16 cellular contexts compared by ENCODE assay signal in the genomic region with DNA sequence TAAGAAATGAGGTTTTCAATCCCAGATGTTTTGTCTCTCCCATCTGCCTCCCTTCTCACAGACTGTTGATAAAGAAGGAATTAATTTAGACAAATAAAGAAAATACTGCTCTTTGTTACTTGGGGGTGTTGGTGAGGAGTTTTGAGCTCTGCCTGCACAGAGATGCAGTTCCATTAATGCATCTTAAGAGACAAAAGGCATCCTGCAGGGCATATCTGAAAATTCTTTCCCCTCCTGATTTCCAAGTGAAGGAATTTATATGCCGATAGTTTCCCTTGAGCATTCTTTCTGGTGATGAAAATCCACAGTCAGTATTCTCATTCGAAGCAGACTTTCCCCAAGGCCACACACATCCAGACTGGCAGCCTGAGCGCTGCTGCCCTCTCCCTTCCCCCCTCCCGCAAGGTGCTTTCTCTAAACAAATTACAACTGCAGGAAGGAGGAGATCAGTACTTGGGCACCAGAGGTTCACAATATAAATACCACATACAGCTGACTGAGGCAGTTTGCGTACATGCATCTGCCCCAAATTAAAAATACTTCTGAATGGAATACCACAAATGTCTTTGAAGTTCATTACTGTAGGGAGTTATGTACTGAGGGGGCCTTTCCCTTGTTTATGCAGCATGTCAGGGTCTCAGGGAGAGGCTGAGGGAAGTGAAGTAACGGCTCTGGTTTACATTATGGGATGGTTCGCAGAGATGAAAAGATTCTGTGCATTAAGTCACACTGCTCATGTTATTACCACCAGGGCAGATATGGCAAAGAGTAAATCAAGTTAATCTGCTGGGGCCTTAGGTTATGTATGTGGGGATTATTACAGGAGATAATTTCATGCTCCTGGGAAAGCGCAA.
DNase-seq lines count a peak whose midpoint lies in the region; ATAC-seq and TF ChIP-seq lines count a peak whose summit lies in the region.
"Had no signal": no experiment of that assay in that cellular context is flagged by ENCODE, and none has a peak within 500 bp of the region (broad histone marks: within the 10 kb centered on the region; RNA-seq: fewer than 3 reads in every experiment).

No MANE protein-coding gene starts in this region.

- no peaks in the 10 kb centered on the region for H3K27me3 ChIP-seq in smooth muscle cell (ENCODE audit: low read depth)
- no peaks in the 10 kb centered on the region for H3K27me3 ChIP-seq in right lobe of liver

- intact Hi-C loops in right lobe of liver (cut with DNase I), result no loop called here

- no peaks in the 10 kb centered on the region for H3K9me3 ChIP-seq in smooth muscle cell (replicated peaks; ENCODE audit: low read depth)
- H3K9me3 ChIP-seq in right lobe of liver, result no peaks in the 10 kb centered on the region

- H3K27ac ChIP-seq in smooth muscle cell (ENCODE audit: low read depth) (no peak overlapping the region), right lobe of liver (no peak overlapping the region)
- H3K27ac ChIP-seq: 22Rv1 had no signal

- peaks cover 14% of the 10 kb centered on the region for H3F3A ChIP-seq in smooth muscle cell (ENCODE audit: low read depth)

- DNase-seq in DMS 273 (lab: John Stamatoyannopoulos, UW; ENCODE audit: unreplicated experiment) (peak; percentile 2), DMS 273 treated with DMSO at 0.1 percent for 48 hours (lab: John Stamatoyannopoulos, UW) (no peak), iPS-NIHi7 (ENCODE audit: extremely low spot score) (peak; percentile 32), smooth muscle cell (lab: John Stamatoyannopoulos, UW; ENCODE audit: unreplicated experiment) (no peak), DMS153 treated with DMSO at 0.1 percent for 48 hours (lab: John Stamatoyannopoulos, UW; ENCODE audit: unreplicated experiment) (no peak), RKO (ENCODE audit: low spot score) (no peak), right lobe of liver (no peak)
- DNase-seq: activated CD4-positive, alpha-beta T cell treated with anti-CD3 and anti-CD28 coated beads, Interleukin-2, amount 50 U/mL, for 48 hours; activated effector memory CD4-positive, alpha-beta T cell treated with Interleukin-2 at 50 U/mL for 16 hours; COR-L47; left cardiac atrium; naive B cell; NCI-H510A; substantia nigra had no signal

- ATAC-seq in SK-N-SH treated with all-trans-retinoic acid at 6 μM for 48 hours (peak; percentile 58), right lobe of liver (no peak)
- ATAC-seq: left cardiac atrium had no signal

- H3K4me3 ChIP-seq in smooth muscle cell, result no peak overlapping the region
- H3K4me3 ChIP-seq in right lobe of liver, result no peak overlapping the region

- TF ChIP-seq CTCF in smooth muscle cell (IDR thresholded peaks at IDR 0.05; ENCODE audit: borderline replicate concordance, insufficient read depth, poor library complexity, severe bottlenecking) (no peak), right lobe of liver (IDR thresholded peaks at IDR 0.05) (no peak)

- peaks cover 33% of the 10 kb centered on the region for H3K4me1 ChIP-seq in smooth muscle cell (ENCODE audit: low read depth)
- no peaks in the 10 kb centered on the region for H3K4me1 ChIP-seq in right lobe of liver

- TF ChIP-seq POLR2A in right lobe of liver (IDR thresholded peaks at IDR 0.05), result no peak

- H2AFZ ChIP-seq in smooth muscle cell (ENCODE audit: low read depth), result no peak overlapping the region

- H3K79me2 ChIP-seq in smooth muscle cell (ENCODE audit: low read depth), result no peaks in the 10 kb centered on the region

- no peaks in the 10 kb centered on the region for H3K36me3 ChIP-seq in smooth muscle cell (ENCODE audit: low read depth)
- no peaks in the 10 kb centered on the region for H3K36me3 ChIP-seq in right lobe of liver

- no peak overlapping the region for H3K9ac ChIP-seq in smooth muscle cell (ENCODE audit: low read depth)

- no peaks in the 10 kb centered on the region for H4K20me1 ChIP-seq in smooth muscle cell (ENCODE audit: low read depth)

- 13% methylated on average over 8 of the region's 8 CpGs for WGBS in smooth muscle cell (ENCODE audit: low lambda C conversion rate)
- WGBS in right lobe of liver (ENCODE audit: insufficient coverage, low coverage, low lambda C conversion rate, missing lambda C conversion rate), result 70% methylated on average over 8 of the region's 8 CpGs

- H3K4me2 ChIP-seq in smooth muscle cell, result peak overlapping the region; percentile 74

TF ChIP-seq in SK-N-SH treated with all-trans-retinoic acid at 6 μM for 48 hours, 23 proteins besides CTCF, POLR2A, EP300 and RAD21 (continues in another document):
- TF ChIP-seq OSR1 (CRISPR knock-in tag; IDR thresholded peaks at IDR 0.05) (no peak), TCF4 (CRISPR knock-in tag; IDR thresholded peaks at IDR 0.05; ENCODE audit: borderline replicate concordance) (peak; percentile 68), ZC3H10 (CRISPR knock-in tag; IDR thresholded peaks at IDR 0.05) (no peak), TSHZ2 (CRISPR knock-in tag; IDR thresholded peaks at IDR 0.05) (0 out of 2 replicates have a peak, but pooled peaks have one; percentile 44), ZNF8 (CRISPR knock-in tag; IDR thresholded peaks at IDR 0.05) (peak; percentile 26; the same call in 1 of the 2 replicates), CSRNP3 (CRISPR knock-in tag; IDR thresholded peaks at IDR 0.05) (no peak), CREB5 (CRISPR knock-in tag; IDR thresholded peaks at IDR 0.05; ENCODE audit: low read depth) (no peak), ZFP30 (CRISPR knock-in tag; IDR thresholded peaks at IDR 0.05) (no peak), BACH2 (CRISPR knock-in tag; IDR thresholded peaks at IDR 0.05; ENCODE audit: borderline replicate concordance) (no peak), ZNF70 (CRISPR knock-in tag; IDR thresholded peaks at IDR 0.05) (0 out of 2 replicates have a peak, but pooled peaks have one; percentile 7)
- TF ChIP-seq, protein P1, sequence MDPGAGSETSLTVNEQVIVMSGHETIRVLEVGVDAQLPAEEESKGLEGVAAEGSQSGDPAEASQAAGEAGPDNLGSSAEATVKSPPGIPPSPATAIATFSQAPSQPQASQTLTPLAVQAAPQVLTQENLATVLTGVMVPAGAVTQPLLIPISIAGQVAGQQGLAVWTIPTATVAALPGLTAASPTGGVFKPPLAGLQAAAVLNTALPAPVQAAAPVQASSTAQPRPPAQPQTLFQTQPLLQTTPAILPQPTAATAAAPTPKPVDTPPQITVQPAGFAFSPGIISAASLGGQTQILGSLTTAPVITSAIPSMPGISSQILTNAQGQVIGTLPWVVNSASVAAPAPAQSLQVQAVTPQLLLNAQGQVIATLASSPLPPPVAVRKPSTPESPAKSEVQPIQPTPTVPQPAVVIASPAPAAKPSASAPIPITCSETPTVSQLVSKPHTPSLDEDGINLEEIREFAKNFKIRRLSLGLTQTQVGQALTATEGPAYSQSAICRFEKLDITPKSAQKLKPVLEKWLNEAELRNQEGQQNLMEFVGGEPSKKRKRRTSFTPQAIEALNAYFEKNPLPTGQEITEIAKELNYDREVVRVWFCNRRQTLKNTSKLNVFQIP (CRISPR knock-in tag; IDR thresholded peaks at IDR 0.05; ENCODE audit: borderline replicate concordance, low read depth), result no peak

Comparison
In these comparisons a context has a peak if more than half of its experiments do, and no peak if none do; other contexts are left out.
1. DNase-seq: peak in DMS 273 (single experiment) and iPS-NIHi7 (single experiment); none in DMS 273 treated with DMSO at 0.1 percent for 48 hours (single experiment), smooth muscle cell (single experiment), DMS153 treated with DMSO at 0.1 percent for 48 hours (single experiment), RKO (single experiment) and right lobe of liver (0 of 3).